ENCODE assay signal across 1 cellular context in genomic region chr1:237492359-237492758, GRCh38.
TF ChIP-seq lines count a peak whose summit lies in the region.

No MANE protein-coding gene starts in this region.

TF ChIP-seq in SK-N-SH, 30 proteins besides CTCF, POLR2A, EP300 and RAD21 (continued from another document):
- no peak for TF ChIP-seq REST (IDR thresholded peaks at IDR 0.05; ENCODE audit: low read depth, low read length)
- no peak for TF ChIP-seq MAX (IDR thresholded peaks at IDR 0.05; ENCODE audit: low read depth)
- no peak for TF ChIP-seq ZBTB33 (IDR thresholded peaks at IDR 0.05; ENCODE audit: borderline replicate concordance, low read depth)
